14 cellular contexts compared by ENCODE assay signal in the genomic region with DNA sequence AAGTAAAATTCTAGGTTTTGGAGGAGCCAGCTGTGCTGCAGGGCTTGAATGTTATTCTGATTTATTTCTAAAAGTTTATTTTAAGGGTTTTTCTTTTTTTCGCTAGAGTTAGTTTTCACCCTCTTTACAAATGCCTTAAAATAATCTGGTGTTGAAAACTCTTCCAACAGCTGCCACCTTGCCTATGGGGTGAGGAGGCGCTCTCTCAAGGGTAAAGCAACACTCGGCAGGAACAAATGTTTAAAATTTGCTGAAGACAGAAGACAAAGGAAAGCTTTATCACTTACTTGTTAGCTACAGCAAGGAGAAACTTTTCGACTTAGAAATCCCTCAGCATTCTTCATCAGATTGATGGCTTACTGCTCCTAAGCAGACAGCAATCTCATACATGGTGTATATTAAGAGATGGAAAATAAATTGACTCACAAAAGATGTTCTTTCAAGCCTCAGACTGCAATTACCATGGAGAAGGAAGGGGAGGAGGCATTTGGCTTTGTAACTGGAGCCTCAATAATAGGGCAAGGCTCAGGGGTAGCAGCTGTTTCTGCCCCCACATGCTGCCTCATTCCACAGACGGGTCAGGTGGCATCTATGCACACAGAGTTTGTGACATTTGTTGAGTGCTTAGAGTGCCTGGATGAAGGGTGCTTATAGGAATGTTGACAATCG.
DNase-seq lines count a peak whose midpoint lies in the region; ATAC-seq and TF ChIP-seq lines count a peak whose summit lies in the region.
"Had no signal": no experiment of that assay in that cellular context is flagged by ENCODE, and none has a peak within 500 bp of the region (broad histone marks: within the 10 kb centered on the region; RNA-seq: fewer than 3 reads in every experiment).

No MANE protein-coding gene starts in this region.

- H3K4me1 Mint-ChIP-seq in mesothelial cell of epicardium, result peaks cover 58% of the 10 kb centered on the region

- no peak overlapping the region for H3K9ac ChIP-seq in SU-DHL-6 (ENCODE audit: low read length)

- H3K27ac ChIP-seq in SU-DHL-6 (ENCODE audit: low read depth, low read length) (peak overlapping the region; percentile 1; the same call in 1 of the 2 replicates), ascending aorta (no peak overlapping the region)
- H3K27ac ChIP-seq: gastroesophageal sphincter had no signal

- no peak for ATAC-seq in omental fat pad (ENCODE audit: low FRiP score)
- ATAC-seq in GM18517 (IDR thresholded peaks at IDR 0.05; ENCODE audit: unreplicated experiment), result no peak
- ATAC-seq: gastroesophageal sphincter had no signal

- H3K79me2 ChIP-seq in SU-DHL-6 (ENCODE audit: insufficient read depth, low read length), result no peaks in the 10 kb centered on the region

- H3K36me3 ChIP-seq in SU-DHL-6 (ENCODE audit: low read length) (no peaks in the 10 kb centered on the region), ascending aorta (no peaks in the 10 kb centered on the region)
- H3K36me3 ChIP-seq: gastroesophageal sphincter had no signal

- DNase-seq in EL (peak; percentile 14), NCI-H146 treated with DMSO at 0.1 percent for 48 hours (lab: John Stamatoyannopoulos, UW; ENCODE audit: unreplicated experiment) (peak; percentile 58), mesothelial cell of epicardium (ENCODE audit: low spot score in 2 of 2, unreplicated experiment in 2 of 2) (no peak), ascending aorta (ENCODE audit: low spot score in 2 of 2) (no peak), omental fat pad (ENCODE audit: low spot score) (no peak), T-helper 9 cell (no peak)
- DNase-seq: activated CD4-positive, alpha-beta T cell treated with anti-CD3 and anti-CD28 coated beads for 48 hours; NCI-H345; posterior cingulate gyrus; substantia nigra had no signal

- no peaks in the 10 kb centered on the region for H3K4me1 ChIP-seq in ascending aorta

- intact Hi-C loops in ascending aorta (cut with DNase I), result no loop called here

- no peak overlapping the region for H3K4me3 ChIP-seq in SU-DHL-6 (ENCODE audit: insufficient read depth, low read length, poor library complexity, severe bottlenecking)
- H3K4me3 ChIP-seq in ascending aorta, result no peak overlapping the region
- H3K4me3 ChIP-seq: gastroesophageal sphincter had no signal

- no peaks in the 10 kb centered on the region for H4K20me1 ChIP-seq in SU-DHL-6 (ENCODE audit: low read depth, low read length)

- H2AFZ ChIP-seq in SU-DHL-6 (ENCODE audit: low read depth, low read length, severe bottlenecking), result peak overlapping the region; percentile 37

- H3K27ac Mint-ChIP-seq in mesothelial cell of epicardium, result peak overlapping the region; percentile 31
- H3K27ac Mint-ChIP-seq: T-helper 1 cell treated with Interleukin-12 subunit alpha and Interleukin-12 subunit beta and Interleukin-4 antibody, amounts not matched to agents 30 μg/mL and 1 μg/mL, for 36 hours had no signal

- H3K4me3 Mint-ChIP-seq in mesothelial cell of epicardium, result no peak overlapping the region
- H3K4me3 Mint-ChIP-seq: T-helper 1 cell treated with Interleukin-12 subunit alpha and Interleukin-12 subunit beta and Interleukin-4 antibody, amounts not matched to agents 30 μg/mL and 1 μg/mL, for 36 hours had no signal

- no peaks in the 10 kb centered on the region for H3K9me2 ChIP-seq in SU-DHL-6 (replicated peaks; ENCODE audit: insufficient read depth, low read length)

- no peaks in the 10 kb centered on the region for H3F3A ChIP-seq in SU-DHL-6 (ENCODE audit: insufficient read depth)

- peak overlapping the region; percentile 24 for H3K4me2 ChIP-seq in SU-DHL-6 (ENCODE audit: low read depth, low read length, poor library complexity, severe bottlenecking)

- no peaks in the 10 kb centered on the region for H3K36me3 Mint-ChIP-seq in mesothelial cell of epicardium

- H3K27me3 Mint-ChIP-seq in mesothelial cell of epicardium (ENCODE audit: low read depth), result no peaks in the 10 kb centered on the region

- H3K27me3 ChIP-seq in SU-DHL-6 (ENCODE audit: low read length) (no peaks in the 10 kb centered on the region), ascending aorta (no peaks in the 10 kb centered on the region)
- H3K27me3 ChIP-seq: gastroesophageal sphincter had no signal

- H3K9me3 ChIP-seq in SU-DHL-6 (ENCODE audit: insufficient read depth, low read length) (no peaks in the 10 kb centered on the region), ascending aorta (no peaks in the 10 kb centered on the region)
- H3K9me3 ChIP-seq: gastroesophageal sphincter had no signal

- peaks cover 2% of the 10 kb centered on the region for H3K9me3 Mint-ChIP-seq in mesothelial cell of epicardium
- H3K9me3 Mint-ChIP-seq: T-helper 1 cell treated with Interleukin-12 subunit alpha and Interleukin-12 subunit beta and Interleukin-4 antibody, amounts not matched to agents 30 μg/mL and 1 μg/mL, for 36 hours had no signal

- TF ChIP-seq CTCF in SU-DHL-6 (IDR thresholded peaks at IDR 0.05; ENCODE audit: insufficient read depth, low read length, poor library complexity, severe bottlenecking) (no peak), mesothelial cell of epicardium (IDR thresholded peaks at IDR 0.05; ENCODE audit: unreplicated experiment) (no peak), ascending aorta (IDR thresholded peaks at IDR 0.05) (no peak), omental fat pad (IDR thresholded peaks at IDR 0.05) (no peak)

Comparison
In these comparisons a context has a peak if more than half of its experiments do, and no peak if none do; other contexts are left out.
1. DNase-seq: peak in EL (single experiment) and NCI-H146 treated with DMSO at 0.1 percent for 48 hours (single experiment); none in mesothelial cell of epicardium (0 of 2), ascending aorta (0 of 2), omental fat pad (single experiment) and T-helper 9 cell (single experiment).